ENCODE assay signal across 1 cellular context in the genomic region with DNA sequence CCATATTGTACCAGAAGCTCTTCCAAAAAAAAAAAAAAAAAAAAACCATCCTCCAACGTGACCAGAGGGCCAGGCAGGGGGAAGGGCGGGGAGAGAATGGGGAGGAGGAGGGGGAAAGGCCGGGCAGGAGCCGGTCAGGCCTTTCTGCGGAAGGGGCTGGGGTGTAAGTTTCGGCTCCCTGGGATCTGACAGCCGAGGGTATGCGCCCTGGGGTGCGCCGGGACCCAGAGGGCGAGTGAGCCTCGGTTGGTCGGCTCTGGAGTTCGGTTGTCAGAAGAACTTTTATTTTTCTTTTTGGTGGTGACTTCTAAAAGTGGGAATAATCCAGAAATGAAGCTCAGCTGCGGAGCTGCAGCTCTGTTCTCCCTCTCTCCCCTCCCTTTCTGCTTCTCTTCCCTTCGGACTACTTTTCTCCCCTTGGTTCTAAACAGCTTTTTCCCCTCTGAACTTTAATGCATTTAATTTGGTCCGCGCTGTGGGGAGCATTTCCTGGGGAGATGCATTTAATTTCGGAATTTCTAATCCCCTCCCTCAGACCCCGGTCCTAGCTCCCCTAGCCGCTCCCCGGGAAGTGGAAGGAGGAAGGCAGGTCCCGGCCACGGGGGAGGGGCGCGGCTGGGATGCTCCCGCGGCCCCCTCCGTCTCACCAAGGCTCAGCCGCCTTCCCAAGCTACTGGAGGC.
TF ChIP-seq lines count a peak whose summit lies in the region.

No MANE protein-coding gene starts in this region.

TF ChIP-seq in SK-N-SH treated with all-trans-retinoic acid at 6 μM for 48 hours, 23 proteins besides CTCF, POLR2A, EP300 and RAD21 (continued from another document):
- TF ChIP-seq, protein P1, sequence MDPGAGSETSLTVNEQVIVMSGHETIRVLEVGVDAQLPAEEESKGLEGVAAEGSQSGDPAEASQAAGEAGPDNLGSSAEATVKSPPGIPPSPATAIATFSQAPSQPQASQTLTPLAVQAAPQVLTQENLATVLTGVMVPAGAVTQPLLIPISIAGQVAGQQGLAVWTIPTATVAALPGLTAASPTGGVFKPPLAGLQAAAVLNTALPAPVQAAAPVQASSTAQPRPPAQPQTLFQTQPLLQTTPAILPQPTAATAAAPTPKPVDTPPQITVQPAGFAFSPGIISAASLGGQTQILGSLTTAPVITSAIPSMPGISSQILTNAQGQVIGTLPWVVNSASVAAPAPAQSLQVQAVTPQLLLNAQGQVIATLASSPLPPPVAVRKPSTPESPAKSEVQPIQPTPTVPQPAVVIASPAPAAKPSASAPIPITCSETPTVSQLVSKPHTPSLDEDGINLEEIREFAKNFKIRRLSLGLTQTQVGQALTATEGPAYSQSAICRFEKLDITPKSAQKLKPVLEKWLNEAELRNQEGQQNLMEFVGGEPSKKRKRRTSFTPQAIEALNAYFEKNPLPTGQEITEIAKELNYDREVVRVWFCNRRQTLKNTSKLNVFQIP (CRISPR knock-in tag; IDR thresholded peaks at IDR 0.05; ENCODE audit: borderline replicate concordance, low read depth): no peak
- TF ChIP-seq ESRRG (CRISPR knock-in tag; IDR thresholded peaks at IDR 0.05) (no peak), ZFP3 (CRISPR knock-in tag; IDR thresholded peaks at IDR 0.05) (no peak), RARB (CRISPR knock-in tag; IDR thresholded peaks at IDR 0.05) (no peak), GLIS3 (CRISPR knock-in tag; IDR thresholded peaks at IDR 0.05) (no peak), ZFP30 (CRISPR knock-in tag; IDR thresholded peaks at IDR 0.05) (no peak), ZNF8 (CRISPR knock-in tag; IDR thresholded peaks at IDR 0.05) (no peak), TOX (CRISPR knock-in tag; IDR thresholded peaks at IDR 0.05; ENCODE audit: borderline replicate concordance) (no peak)
- TF ChIP-seq, protein P2, sequence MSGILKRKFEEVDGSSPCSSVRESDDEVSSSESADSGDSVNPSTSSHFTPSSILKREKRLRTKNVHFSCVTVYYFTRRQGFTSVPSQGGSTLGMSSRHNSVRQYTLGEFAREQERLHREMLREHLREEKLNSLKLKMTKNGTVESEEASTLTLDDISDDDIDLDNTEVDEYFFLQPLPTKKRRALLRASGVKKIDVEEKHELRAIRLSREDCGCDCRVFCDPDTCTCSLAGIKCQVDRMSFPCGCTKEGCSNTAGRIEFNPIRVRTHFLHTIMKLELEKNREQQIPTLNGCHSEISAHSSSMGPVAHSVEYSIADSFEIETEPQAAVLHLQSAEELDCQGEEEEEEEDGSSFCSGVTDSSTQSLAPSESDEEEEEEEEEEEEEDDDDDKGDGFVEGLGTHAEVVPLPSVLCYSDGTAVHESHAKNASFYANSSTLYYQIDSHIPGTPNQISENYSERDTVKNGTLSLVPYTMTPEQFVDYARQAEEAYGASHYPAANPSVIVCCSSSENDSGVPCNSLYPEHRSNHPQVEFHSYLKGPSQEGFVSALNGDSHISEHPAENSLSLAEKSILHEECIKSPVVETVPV (CRISPR knock-in tag; IDR thresholded peaks at IDR 0.05): no peak
- TF ChIP-seq, protein P3, sequence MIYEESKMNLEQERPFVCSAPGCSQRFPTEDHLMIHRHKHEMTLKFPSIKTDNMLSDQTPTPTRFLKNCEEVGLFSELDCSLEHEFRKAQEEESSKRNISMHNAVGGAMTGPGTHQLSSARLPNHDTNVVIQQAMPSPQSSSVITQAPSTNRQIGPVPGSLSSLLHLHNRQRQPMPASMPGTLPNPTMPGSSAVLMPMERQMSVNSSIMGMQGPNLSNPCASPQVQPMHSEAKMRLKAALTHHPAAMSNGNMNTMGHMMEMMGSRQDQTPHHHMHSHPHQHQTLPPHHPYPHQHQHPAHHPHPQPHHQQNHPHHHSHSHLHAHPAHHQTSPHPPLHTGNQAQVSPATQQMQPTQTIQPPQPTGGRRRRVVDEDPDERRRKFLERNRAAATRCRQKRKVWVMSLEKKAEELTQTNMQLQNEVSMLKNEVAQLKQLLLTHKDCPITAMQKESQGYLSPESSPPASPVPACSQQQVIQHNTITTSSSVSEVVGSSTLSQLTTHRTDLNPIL (CRISPR knock-in tag; IDR thresholded peaks at IDR 0.05; ENCODE audit: low read depth): no peak
